Comparison of ENCODE assay signal across 8 cellular contexts in the genomic region with DNA sequence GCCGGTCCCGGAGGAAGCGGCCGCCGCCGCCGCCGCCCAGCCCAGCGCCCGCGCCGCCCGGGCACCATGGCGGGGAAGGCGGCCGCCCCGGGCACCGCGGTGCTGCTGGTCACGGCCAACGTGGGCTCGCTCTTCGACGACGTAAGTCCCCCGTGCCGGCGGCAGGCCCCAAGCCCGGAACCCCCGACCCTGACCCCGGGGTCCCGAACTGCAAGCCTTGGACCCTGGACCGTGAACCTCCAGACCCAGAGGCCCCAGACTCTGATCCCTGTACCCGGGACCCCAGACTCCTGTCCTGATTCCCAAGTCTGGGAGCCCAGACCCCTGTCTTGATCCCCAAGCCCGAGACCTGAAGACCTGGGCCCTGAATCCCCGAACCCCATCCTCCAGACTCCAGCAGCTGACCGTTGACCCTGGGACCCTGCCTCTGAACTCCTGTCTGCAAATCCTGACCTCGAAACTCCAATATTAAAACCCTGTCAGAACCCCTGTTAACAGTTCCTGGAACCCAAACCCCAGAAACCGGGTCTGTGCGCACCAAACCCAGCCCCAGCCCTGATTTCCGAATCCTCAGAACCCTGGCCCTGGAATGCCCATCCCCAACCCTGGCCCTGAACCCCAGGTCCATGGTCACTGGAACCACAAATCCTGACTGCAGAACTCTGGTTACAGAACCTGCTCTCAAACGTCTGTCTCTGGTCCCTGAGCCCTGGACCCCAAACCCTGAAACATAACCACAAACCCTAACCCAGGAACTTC. TPM values are rescaled to one million over a fixed set of nuclear protein-coding genes. Genes with fewer than 3 reads are reported as not detected.
DNase-seq lines count a peak whose midpoint lies in the region; ATAC-seq and TF ChIP-seq lines count a peak whose summit lies in the region.

No MANE protein-coding gene starts in this region.

- DNase-seq in GM06990 (ENCODE audit: extremely low read depth, insufficient read length): no peak
- peak; percentile 30 for DNase-seq in NAMALWA (ENCODE audit: low spot score)
- DNase-seq in AG08396 (ENCODE audit: low spot score): no peak
- DNase-seq in NCI-H2171 treated with DMSO at 0.1 percent for 48 hours (lab: John Stamatoyannopoulos, UW): no peak
- DNase-seq in activated CD4-positive, alpha-beta T cell treated with anti-CD3 and anti-CD28 coated beads, Interleukin-2, amount 50 U/mL, for 4 hours: no peak

- H3K27ac ChIP-seq in ectodermal cell (ENCODE audit: insufficient read depth, low read depth, low read length, poor library complexity, severe bottlenecking) (no peak overlapping the region), muscle layer of colon (ENCODE audit: low read depth, low read length) (peak overlapping the region; percentile 95)

- H3K9me3 ChIP-seq in ectodermal cell (ENCODE audit: control insufficient read depth, low read length) (no peaks in the 10 kb centered on the region), muscle layer of colon (ENCODE audit: low read length) (no peaks in the 10 kb centered on the region)

- H3K4me1 ChIP-seq in ectodermal cell (ENCODE audit: control insufficient read depth, insufficient read depth, low read length): peaks cover 39% of the 10 kb centered on the region
- H3K4me1 ChIP-seq in muscle layer of colon (ENCODE audit: insufficient read depth, low read length): peaks cover 46% of the 10 kb centered on the region

- peak overlapping the region; percentile 77 for H3K4me3 ChIP-seq in GM06990 (replicated peaks; ENCODE audit: low read depth, low read length)
- peak overlapping the region; percentile 65 for H3K4me3 ChIP-seq in ectodermal cell (ENCODE audit: insufficient read depth, low read depth, low read length)
- peak overlapping the region; percentile 86 to 92 for H3K4me3 ChIP-seq in muscle layer of colon (ENCODE audit: low read depth in 1 of 2, low read length in 2 of 2)

- no peaks in the 10 kb centered on the region for H3K36me3 ChIP-seq in GM06990 (ENCODE audit: control insufficient read depth, insufficient read depth, low read length)
- no peaks in the 10 kb centered on the region for H3K36me3 ChIP-seq in ectodermal cell (ENCODE audit: control insufficient read depth, insufficient read depth, low read length)
- no peaks in the 10 kb centered on the region for H3K36me3 ChIP-seq in muscle layer of colon (ENCODE audit: insufficient read depth, low read length)

- 15 to 17% methylated on average over 42 of the region's 42 CpGs for WGBS in ectodermal cell, 2 experiments

- ATAC-seq in HG02610 (IDR thresholded peaks at IDR 0.05; ENCODE audit: unreplicated experiment): no peak

- H3K9ac ChIP-seq in muscle layer of colon (ENCODE audit: low read length): peak overlapping the region; percentile 96

- no peaks in the 10 kb centered on the region for H3K27me3 ChIP-seq in GM06990 (replicated peaks; ENCODE audit: control insufficient read depth, insufficient read depth, low read length)
- peaks cover 18% of the 10 kb centered on the region for H3K27me3 ChIP-seq in ectodermal cell (ENCODE audit: control insufficient read depth, insufficient read depth, low read length, poor library complexity, severe bottlenecking)
- no peaks in the 10 kb centered on the region for H3K27me3 ChIP-seq in muscle layer of colon (ENCODE audit: control insufficient read depth in 1 of 2, insufficient read depth in 2 of 2, low read length in 2 of 2)

- TF ChIP-seq CTCF in GM06990 (IDR thresholded peaks at IDR 0.05; ENCODE audit: insufficient read depth, low read length, poor library complexity, severe bottlenecking): no peak

RNA-seq across cellular contexts. Expression of a gene that starts 0.6 kb away (rescaled TPM):
- polyA plus RNA-seq in ectodermal cell (2013, experiment 1 of 4): 21.3 TPM
- 19.8 TPM for polyA plus RNA-seq in ectodermal cell (2013, experiment 2 of 4)
- polyA plus RNA-seq in ectodermal cell (2013, experiment 3 of 4): 16.2 TPM
- 16.1 TPM for polyA plus RNA-seq in ectodermal cell (2013, experiment 4 of 4)
